In genomic region chr16:49754495-49755290, GRCh38 we compare ENCODE assay signal across 9 cellular contexts.
DNase-seq lines count a peak whose midpoint lies in the region; ATAC-seq and TF ChIP-seq lines count a peak whose summit lies in the region.
"Had no signal": no experiment of that assay in that cellular context is flagged by ENCODE, and none has a peak within 500 bp of the region (broad histone marks: within the 10 kb centered on the region; RNA-seq: fewer than 3 reads in every experiment).

No MANE protein-coding gene starts in this region.

- no peaks in the 10 kb centered on the region for H3K36me3 Mint-ChIP-seq in stimulated activated naive B cell treated with anti-CD40 and anti-IgM and Interleukin-4, amounts not matched to agents 10 μg/mL and 1 μg/mL and 100 μg/mL, for 72 hours
- no peaks in the 10 kb centered on the region for H3K36me3 Mint-ChIP-seq in activated CD4-positive, alpha-beta memory T cell treated with anti-CD3 and anti-CD28 coated beads for 36 hours

- peaks cover 34% of the 10 kb centered on the region in 2 donors for H3K27me3 Mint-ChIP-seq in stimulated activated naive B cell treated with anti-CD40 and anti-IgM and Interleukin-4, amounts not matched to agents 10 μg/mL and 1 μg/mL and 100 μg/mL, for 72 hours
- H3K27me3 Mint-ChIP-seq in activated CD4-positive, alpha-beta memory T cell treated with anti-CD3 and anti-CD28 coated beads for 36 hours, result peaks cover 30% of the 10 kb centered on the region

- no peaks in the 10 kb centered on the region for H3K36me3 ChIP-seq in HUES48 (ENCODE audit: control insufficient read depth, insufficient read depth, low read length)
- no peaks in the 10 kb centered on the region for H3K36me3 ChIP-seq in breast epithelium
- H3K36me3 ChIP-seq in left lung, result no peaks in the 10 kb centered on the region

- no peaks in the 10 kb centered on the region for H3K9me3 ChIP-seq in HUES48 (ENCODE audit: control insufficient read depth, insufficient read depth, low read length)
- H3K9me3 ChIP-seq in breast epithelium, result no peaks in the 10 kb centered on the region
- no peaks in the 10 kb centered on the region for H3K9me3 ChIP-seq in left lung

- POLR2A ChIA-PET in activated CD4-positive, alpha-beta memory T cell treated with anti-CD3 and anti-CD28 coated beads for 36 hours (lab: Charles Lee), result no interaction called here

- intact Hi-C loops in breast epithelium (cut with DNase I; ENCODE audit: low total_unique reads) (no loop called here), left lung (cut with DNase I) (no loop called here)
- intact Hi-C loops in activated CD4-positive, alpha-beta memory T cell treated with anti-CD3 and anti-CD28 coated beads for 36 hours (cut with micrococcal nuclease), result no loop called here

- H3K4me1 Mint-ChIP-seq in stimulated activated naive B cell treated with anti-CD40 and anti-IgM and Interleukin-4, amounts not matched to agents 10 μg/mL and 1 μg/mL and 100 μg/mL, for 72 hours, result peaks cover 7 to 17% of the 10 kb centered on the region in 2 donors
- peaks cover 3% of the 10 kb centered on the region for H3K4me1 Mint-ChIP-seq in activated CD4-positive, alpha-beta memory T cell treated with anti-CD3 and anti-CD28 coated beads for 36 hours (ENCODE audit: low read depth)

- H3K4me1 ChIP-seq in HUES48 (ENCODE audit: control insufficient read depth, insufficient read depth, low read length), result peaks cover 52% of the 10 kb centered on the region
- no peaks in the 10 kb centered on the region for H3K4me1 ChIP-seq in breast epithelium
- peaks cover 4 to 24% of the 10 kb centered on the region in 2 donors for H3K4me1 ChIP-seq in left lung

- DNase-seq in breast epithelium (ENCODE audit: low spot score in 2 of 2) (no peak), left lung (no peak), HPDE6-E6E7 (ENCODE audit: extremely low spot score) (no peak), NK-92 (lab: John Stamatoyannopoulos, UW; ENCODE audit: unreplicated experiment) (no peak)
- DNase-seq in stimulated activated naive B cell treated with anti-CD40 and anti-IgM and Interleukin-4, amounts not matched to agents 10 μg/mL and 1 μg/mL and 100 μg/mL, for 72 hours, result no peak
- no peak for DNase-seq in activated CD4-positive, alpha-beta memory T cell treated with anti-CD3 and anti-CD28 coated beads for 36 hours
- DNase-seq: activated B cell treated with CpG ODN at 0.5 μM for 24 hours had no signal

- ATAC-seq in left lung, result peak; percentile 73
- ATAC-seq in stimulated activated naive B cell treated with anti-CD40 and anti-IgM and Interleukin-4, amounts not matched to agents 10 μg/mL and 1 μg/mL and 100 μg/mL, for 72 hours (replicated peaks), result peak; percentile 43 to 53
- no peak for ATAC-seq in HG03342 (IDR thresholded peaks at IDR 0.05; ENCODE audit: unreplicated experiment)

- no peak overlapping the region for H3K27ac Mint-ChIP-seq in stimulated activated naive B cell treated with anti-CD40 and anti-IgM and Interleukin-4, amounts not matched to agents 10 μg/mL and 1 μg/mL and 100 μg/mL, for 72 hours
- no peak overlapping the region for H3K27ac Mint-ChIP-seq in activated CD4-positive, alpha-beta memory T cell treated with anti-CD3 and anti-CD28 coated beads for 36 hours
- H3K27ac Mint-ChIP-seq: activated B cell treated with CpG ODN at 0.5 μM for 24 hours had no signal

- no peaks in the 10 kb centered on the region for H3K9me3 Mint-ChIP-seq in stimulated activated naive B cell treated with anti-CD40 and anti-IgM and Interleukin-4, amounts not matched to agents 10 μg/mL and 1 μg/mL and 100 μg/mL, for 72 hours
- no peaks in the 10 kb centered on the region for H3K9me3 Mint-ChIP-seq in activated CD4-positive, alpha-beta memory T cell treated with anti-CD3 and anti-CD28 coated beads for 36 hours
- H3K9me3 Mint-ChIP-seq: activated B cell treated with CpG ODN at 0.5 μM for 24 hours had no signal

- H3K9ac ChIP-seq in HUES48 (ENCODE audit: low read depth, low read length), result peak overlapping the region; percentile 58; the same call in 1 of the 2 replicates

- H3K4me3 ChIP-seq in HUES48 (ENCODE audit: low read depth, low read length) (peak overlapping the region; percentile 49), breast epithelium (peak overlapping the region; percentile 28 to 64 (median 48)), left lung (peak overlapping the region; percentile 23 to 31)

- TF ChIP-seq CTCF in breast epithelium (IDR thresholded peaks at IDR 0.05) (no peak), left lung (IDR thresholded peaks at IDR 0.05) (peak in 1 of 2 donors; percentile 1)

- CTCF ChIA-PET in activated CD4-positive, alpha-beta memory T cell treated with anti-CD3 and anti-CD28 coated beads for 36 hours (lab: Charles Lee), result no interaction called here

- peak overlapping the region; percentile 98 for H3K27ac ChIP-seq in HUES48 (ENCODE audit: low read depth, low read length)
- H3K27ac ChIP-seq in breast epithelium, result peak overlapping the region; percentile 42 to 51
- H3K27ac ChIP-seq in left lung, result peak overlapping the region; percentile 64 to 78

- H3K27me3 ChIP-seq in HUES48 (ENCODE audit: control insufficient read depth, insufficient read depth, low read length) (no peaks in the 10 kb centered on the region), breast epithelium (no peaks in the 10 kb centered on the region), left lung (peaks cover 3 to 24% of the 10 kb centered on the region in 2 donors)

- TF ChIP-seq POLR2A in breast epithelium (IDR thresholded peaks at IDR 0.05), result no peak

- H3K4me3 Mint-ChIP-seq in stimulated activated naive B cell treated with anti-CD40 and anti-IgM and Interleukin-4, amounts not matched to agents 10 μg/mL and 1 μg/mL and 100 μg/mL, for 72 hours, result peak overlapping the region; percentile 42 to 66
- H3K4me3 Mint-ChIP-seq in activated CD4-positive, alpha-beta memory T cell treated with anti-CD3 and anti-CD28 coated beads for 36 hours, result no peak overlapping the region
- H3K4me3 Mint-ChIP-seq: activated B cell treated with CpG ODN at 0.5 μM for 24 hours had no signal

Comparison
In these comparisons a context has a peak if more than half of its experiments do, and no peak if none do; other contexts are left out.
1. H3K27ac ChIP-seq: peak in every context shown above with its lines; median percentile 98 in HUES48; 71 in left lung; 46 in breast epithelium.